8 cellular contexts compared by ENCODE assay signal in the genomic region with DNA sequence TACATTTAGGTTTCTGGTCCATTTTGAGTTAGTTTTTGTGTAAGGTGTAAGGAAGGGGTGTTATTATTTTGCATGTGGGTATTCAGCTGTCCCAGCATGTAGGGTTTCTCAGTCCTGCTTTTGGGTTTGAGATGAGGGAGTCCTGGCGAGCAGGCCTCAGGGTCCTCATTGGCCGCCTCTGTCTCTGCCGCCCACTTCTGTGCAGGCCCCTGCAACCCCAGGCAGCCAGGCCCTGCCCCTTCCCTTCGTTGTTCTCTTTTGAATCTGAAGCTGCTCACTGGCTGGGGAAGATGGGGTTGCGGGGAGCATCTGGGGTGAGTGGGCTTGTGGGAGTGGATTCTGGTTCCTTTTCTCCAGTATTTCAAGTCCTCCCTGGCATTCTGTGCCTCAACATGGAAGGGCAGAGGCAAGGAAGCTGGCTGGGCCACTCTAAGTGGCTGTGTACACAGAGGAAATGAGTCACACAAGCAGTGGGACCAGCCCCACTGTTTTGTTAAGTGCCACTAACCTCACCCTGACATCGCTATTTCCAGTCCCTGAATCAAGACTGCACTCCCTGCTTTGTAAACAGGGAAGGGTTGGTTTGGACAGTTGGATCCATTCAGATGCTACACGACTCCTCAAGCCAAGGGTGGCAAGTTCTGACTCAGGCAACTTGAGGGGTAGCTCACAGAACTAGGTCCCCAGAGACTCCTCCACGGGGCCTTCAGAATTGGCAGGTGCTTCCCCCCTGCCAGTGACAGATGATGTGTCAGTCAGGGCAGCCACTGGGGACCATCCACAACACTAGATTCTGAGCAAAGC. TPM values are rescaled to one million over a fixed set of nuclear protein-coding genes. Genes with fewer than 3 reads are reported as not detected.
DNase-seq lines count a peak whose midpoint lies in the region; ATAC-seq and TF ChIP-seq lines count a peak whose summit lies in the region.
"Not testable (repeated sequence)": the region's sequence is repeated elsewhere in the genome, so short reads cannot be mapped to it uniquely, and the experiment has no call there.

No MANE protein-coding gene starts in this region.

- H3K4me1 ChIP-seq in mesodermal cell (ENCODE audit: control insufficient read depth, insufficient read depth, low read length, poor library complexity, severe bottlenecking), result not testable (repeated sequence)
- H3K4me1 ChIP-seq in transverse colon, result peaks cover 0 to 15% (median 5%) of the 10 kb centered on the region in 4 donors

- H3K4me3 Mint-ChIP-seq in endothelial cell (ENCODE audit: unreplicated experiment), result peak overlapping the region; percentile 65

- intact Hi-C loops in transverse colon (cut with DNase I; ENCODE audit: low total_unique reads), result not testable (repeated sequence)

- H3K4me3 ChIP-seq in mesodermal cell (ENCODE audit: extremely low read depth, insufficient read depth, low read length, poor library complexity, severe bottlenecking); transverse colon: not testable (repeated sequence)

- peak overlapping the region; percentile 38 for H3K27ac Mint-ChIP-seq in endothelial cell (ENCODE audit: unreplicated experiment)

- H3K27ac ChIP-seq in mesodermal cell (ENCODE audit: low read depth, low read length, severe bottlenecking) (peak overlapping the region; percentile 16), transverse colon (peak overlapping the region; percentile 61 to 75 (median 74))

- not testable (repeated sequence) for H3K36me3 ChIP-seq in mesodermal cell (ENCODE audit: control insufficient read depth, insufficient read depth, low read length); transverse colon

- ATAC-seq in GM21619 (IDR thresholded peaks at IDR 0.05; ENCODE audit: unreplicated experiment) (peak; percentile 90), HG03342 (IDR thresholded peaks at IDR 0.05; ENCODE audit: unreplicated experiment) (peak; percentile 88)
- ATAC-seq in activated CD4-positive, CD25-positive, alpha-beta regulatory T cell treated with anti-CD3 and anti-CD28 coated beads, Interleukin-2, amount 50 U/mL, for 24 hours, result peak; percentile 98 to 99

- DNase-seq in GDM1 (lab: John Stamatoyannopoulos, UW) (peak; percentile 43), NCI-H345 treated with DMSO at 0.1 percent for 48 hours (lab: John Stamatoyannopoulos, UW; ENCODE audit: unreplicated experiment) (peak; percentile 2), transverse colon (peak; percentile 77)
- not testable (repeated sequence) for DNase-seq in endothelial cell (ENCODE audit: low spot score)

- in situ Hi-C loops in transverse colon (cut with MboI; ENCODE audit: low pct_ligation_motif_present in 1 of 4, low pct_unique_long_range_greater_than_20kb in 1 of 4, low sequenced_read_pairs in 3 of 4), result not testable (repeated sequence)

- WGBS in mesodermal cell (ENCODE audit: insufficient coverage in 2 of 2), 2 experiments, result 40 to 67% methylated on average over 1 of the region's 8 CpGs
- WGBS in transverse colon (ENCODE audit: low coverage in 1 of 2), 2 donors, result 41% methylated on average over 5 of the region's 8 CpGs; no CpG with 5 or more reads in 1 of the 2 donors

- H3K27me3 Mint-ChIP-seq in endothelial cell (ENCODE audit: unreplicated experiment), result not testable (repeated sequence)

- not testable (repeated sequence) for H3K9me3 ChIP-seq in mesodermal cell (ENCODE audit: control insufficient read depth, low read length); transverse colon

- H3K9me3 Mint-ChIP-seq in endothelial cell (ENCODE audit: unreplicated experiment), result not testable (repeated sequence)

- H3K36me3 Mint-ChIP-seq in endothelial cell (ENCODE audit: low read depth, unreplicated experiment), result not testable (repeated sequence)

- TF ChIP-seq POLR2A in transverse colon (IDR thresholded peaks at IDR 0.05), result not testable (repeated sequence)

- not testable (repeated sequence) for H3K4me1 Mint-ChIP-seq in endothelial cell (ENCODE audit: unreplicated experiment)

- TF ChIP-seq EP300 in transverse colon (IDR thresholded peaks at IDR 0.05; ENCODE audit: low read depth), result not testable (repeated sequence)

- H3K27me3 ChIP-seq in transverse colon, result not testable (repeated sequence)

- not testable (repeated sequence) for TF ChIP-seq CTCF in endothelial cell (IDR thresholded peaks at IDR 0.05; ENCODE audit: unreplicated experiment); transverse colon (IDR thresholded peaks at IDR 0.05)

RNA-seq across cellular contexts. Expression of a gene that starts 28.8 kb away (rescaled TPM):
- total RNA-seq in endothelial cell (ENCODE audit: unreplicated experiment), result 46.6 TPM
- 9.0 TPM for polyA plus RNA-seq in mesodermal cell (2013, experiment 1 of 2)
- polyA plus RNA-seq in mesodermal cell (2013, experiment 2 of 2), result 6.3 TPM
- 100 to 1,000 TPM in 1 of 4 donors, 10 to 100 TPM in 3; 43.6 to 111 (median 47.6) TPM for total RNA-seq in transverse colon

RNA-seq across cellular contexts. Expression of a gene that starts 29.1 kb away (rescaled TPM):
- total RNA-seq in endothelial cell (ENCODE audit: unreplicated experiment) (155 TPM), transverse colon (100 to 1,000 TPM; 194 to 489 (median 294) TPM)
- polyA plus RNA-seq in mesodermal cell (2013, experiment 1 of 2), result 4.6 TPM
- 5.4 TPM for polyA plus RNA-seq in mesodermal cell (2013, experiment 2 of 2)
